Comparison of ENCODE assay signal across 8 cellular contexts in the genomic region with DNA sequence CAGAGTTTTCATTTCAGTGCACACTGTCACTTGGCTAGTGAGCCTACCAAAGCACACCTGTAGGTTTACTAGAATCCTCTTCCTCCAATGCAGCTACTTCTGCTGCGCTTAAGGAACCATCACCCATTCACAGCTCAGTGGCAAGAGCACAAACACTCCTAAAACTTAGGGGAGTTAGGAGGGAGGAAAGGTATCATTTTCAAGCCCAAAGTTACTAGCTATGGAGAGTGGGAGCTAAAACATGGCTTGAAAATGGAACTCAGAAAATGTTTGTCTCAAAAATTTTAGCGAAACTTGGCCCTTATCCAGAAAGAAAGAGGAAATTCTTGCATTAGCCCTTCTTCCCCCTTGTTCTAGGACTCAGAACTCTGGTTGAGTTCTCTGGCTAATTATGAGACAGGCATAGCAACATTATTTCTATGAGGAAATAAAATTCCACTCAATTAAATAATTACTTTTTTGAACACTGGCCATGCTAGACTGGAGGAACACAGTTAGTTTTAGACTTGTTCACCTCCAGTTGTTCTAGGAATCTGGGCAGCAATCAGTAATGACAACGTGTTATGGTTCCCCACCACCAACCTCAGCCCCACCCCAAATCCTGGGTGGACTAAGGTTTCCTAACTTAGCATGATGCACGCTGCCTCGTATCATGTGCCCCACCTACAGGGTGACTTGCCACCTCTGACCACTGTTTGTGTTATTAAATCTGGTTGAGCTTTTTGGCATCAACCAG. TPM values are rescaled to one million over a fixed set of nuclear protein-coding genes. Genes with fewer than 3 reads are reported as not detected.
A peak's percentile ranks its signal among the peaks of the same experiment; 100 is the strongest.
DNase-seq lines count a peak whose midpoint lies in the region; ATAC-seq, FAIRE-seq and TF ChIP-seq lines count a peak whose summit lies in the region.

No MANE protein-coding gene starts in this region.

- no peak for TF ChIP-seq POLR2A in GM18505 (IDR thresholded peaks at IDR 0.05; ENCODE audit: borderline replicate concordance, extremely low read depth, insufficient read depth, insufficient read length)

- intact Hi-C loops in pancreas (cut with DNase I): no loop called here

- H3K9me3 ChIP-seq in pancreas: no peaks in the 10 kb centered on the region

- 61 to 69% methylated on average over 5 of the region's 5 CpGs for WGBS in pancreas, 2 donors

- H3K27ac ChIP-seq in pancreas: peak overlapping the region in 3 of 4 donors; percentile 10 to 73 (median 61)

- DNase-seq in M059J (ENCODE audit: low read depth) (peak; percentile 58), dermis blood vessel endothelial cell (peak; percentile 41), pancreas (no peak), NCI-H2029 (lab: John Stamatoyannopoulos, UW) (no peak), NCI-H69 (lab: John Stamatoyannopoulos, UW) (no peak), GM13977 (ENCODE audit: low spot score) (no peak)

- no peaks in the 10 kb centered on the region for H3K36me3 ChIP-seq in pancreas

- in situ Hi-C loops in GM13977 (cut with MboI; ENCODE audit: low pct_unique_long_range_greater_than_20kb, low sequenced_read_pairs, unreplicated experiment): loop anchor here (5.0 to 10.0 kb wide), 2 partner anchors 43 to 265 kb away; partner anchors contain the start of gene MYL12A

- no peak overlapping the region for H3K4me3 ChIP-seq in pancreas

- no peak for TF ChIP-seq CTCF in pancreas (IDR thresholded peaks at IDR 0.05)
- TF ChIP-seq CTCF in GM13977 (IDR thresholded peaks at IDR 0.05; ENCODE audit: extremely low read depth, insufficient read depth, missing control alignments): no peak

- no peak for FAIRE-seq in pancreas (lab: Jason Lieb, UNC)

- ATAC-seq in GM18505 (IDR thresholded peaks at IDR 0.05; ENCODE audit: unreplicated experiment) (peak; percentile 31), pancreas (peak in 2 of 4 donors; percentile 1 to 4), GM18870 (IDR thresholded peaks at IDR 0.05; ENCODE audit: unreplicated experiment) (no peak)

- H3K27me3 ChIP-seq in pancreas: no peaks in the 10 kb centered on the region

- H3K4me1 ChIP-seq in pancreas: peaks cover 56 to 94% (median 84%) of the 10 kb centered on the region in 3 donors

RNA-seq across cellular contexts. Expression of gene LPIN2, which starts 32.9 kb away (rescaled TPM):
- 29.5 and 36.2 TPM in 2 replicates for total RNA-seq in M059J (2014; rRNA removed; shearing (Covaris generic))
- total RNA-seq in dermis blood vessel endothelial cell (36.9 and 43.3 TPM in 2 replicates), pancreas (10 to 100 TPM in 5 of 6 donors, 1 to 10 TPM in 1; 9.9 to 23.0 (median 13.7) TPM)
- 1 to 10 TPM; 5.1 to 8.2 TPM for polyA plus RNA-seq in pancreas

Comparison
In these comparisons a context has a peak if more than half of its experiments do, and no peak if none do; other contexts are left out.
1. DNase-seq: peak in M059J (single experiment) and dermis blood vessel endothelial cell (single experiment); none in pancreas (0 of 6), NCI-H2029 (single experiment), NCI-H69 (single experiment) and GM13977 (single experiment).